18 cellular contexts compared by ENCODE assay signal in genomic region chr17:47982091-47982617, GRCh38. TPM values are rescaled to one million over a fixed set of nuclear protein-coding genes. Genes with fewer than 3 reads are reported as not detected.
"Had no signal": no experiment of that assay in that cellular context is flagged by ENCODE, and none has a peak within 500 bp of the region (broad histone marks: within the 10 kb centered on the region; RNA-seq: fewer than 3 reads in every experiment).

No MANE protein-coding gene starts in this region.

- H3K4me3 ChIP-seq: body of pancreas, esophagus muscularis mucosa, mucosa of descending colon, sigmoid colon, upper lobe of right lung had no signal

- H3K27me3 Mint-ChIP-seq: naive thymus-derived CD8-positive, alpha-beta T cell had no signal

- H3K4me1 ChIP-seq: body of pancreas had no signal

- DNase-seq: activated CD4-positive, alpha-beta T cell treated with anti-CD3 and anti-CD28 coated beads, Interleukin-2, amount 50 U/mL, for 4 hours; activated naive CD4-positive, alpha-beta T cell treated with anti-CD3 and anti-CD28 coated beads, Interleukin-2, amount 50 U/mL, for 16 hours; activated T-cell treated with anti-CD3 and anti-CD28 coated beads, Interleukin-2, amount 50 U/mL, for 1 hour; amniotic stem cell; body of pancreas; cerebellar nuclear complex; left colon; mucosa of descending colon; sigmoid colon; stimulated activated CD4-positive, alpha-beta T cell treated with anti-CD3 and anti-CD28 coated beads, Interleukin-2, amount 100 ng/mL, for 24 hours; stimulated activated naive CD4-positive, alpha-beta T cell treated with Interleukin-2 at 50 U/mL for 16 hours; upper lobe of right lung had no signal

- H3K4me3 Mint-ChIP-seq: T-helper 1 cell treated with Interleukin-12 subunit alpha and Interleukin-12 subunit beta and Interleukin-4 antibody, amounts not matched to agents 30 μg/mL and 1 μg/mL, for 36 hours had no signal

- H3K27ac Mint-ChIP-seq: T-helper 1 cell treated with Interleukin-12 subunit alpha and Interleukin-12 subunit beta and Interleukin-4 antibody, amounts not matched to agents 30 μg/mL and 1 μg/mL, for 36 hours had no signal

- H3K27me3 ChIP-seq: body of pancreas, esophagus muscularis mucosa, sigmoid colon, upper lobe of right lung had no signal

- H3K9me3 Mint-ChIP-seq: naive thymus-derived CD8-positive, alpha-beta T cell; T-helper 1 cell treated with Interleukin-12 subunit alpha and Interleukin-12 subunit beta and Interleukin-4 antibody, amounts not matched to agents 30 μg/mL and 1 μg/mL, for 36 hours had no signal

- ATAC-seq: body of pancreas; left colon; mucosa of descending colon; naive thymus-derived CD8-positive, alpha-beta T cell had no signal

- H3K9me3 ChIP-seq: body of pancreas, esophagus muscularis mucosa, mucosa of descending colon, sigmoid colon, upper lobe of right lung had no signal

- H3K27ac ChIP-seq: body of pancreas, esophagus muscularis mucosa, sigmoid colon, upper lobe of right lung had no signal

RNA-seq across cellular contexts. Expression of gene PRR15L, which starts 24.5 kb away (rescaled TPM):
- total RNA-seq: dermis microvascular lymphatic vessel endothelial cell; esophagus muscularis mucosa; fibroblast of villous mesenchyme; lung microvascular endothelial cell; naive thymus-derived CD8-positive, alpha-beta T cell had no signal
